ENCODE assay signal across 17 cellular contexts in the genomic region with DNA sequence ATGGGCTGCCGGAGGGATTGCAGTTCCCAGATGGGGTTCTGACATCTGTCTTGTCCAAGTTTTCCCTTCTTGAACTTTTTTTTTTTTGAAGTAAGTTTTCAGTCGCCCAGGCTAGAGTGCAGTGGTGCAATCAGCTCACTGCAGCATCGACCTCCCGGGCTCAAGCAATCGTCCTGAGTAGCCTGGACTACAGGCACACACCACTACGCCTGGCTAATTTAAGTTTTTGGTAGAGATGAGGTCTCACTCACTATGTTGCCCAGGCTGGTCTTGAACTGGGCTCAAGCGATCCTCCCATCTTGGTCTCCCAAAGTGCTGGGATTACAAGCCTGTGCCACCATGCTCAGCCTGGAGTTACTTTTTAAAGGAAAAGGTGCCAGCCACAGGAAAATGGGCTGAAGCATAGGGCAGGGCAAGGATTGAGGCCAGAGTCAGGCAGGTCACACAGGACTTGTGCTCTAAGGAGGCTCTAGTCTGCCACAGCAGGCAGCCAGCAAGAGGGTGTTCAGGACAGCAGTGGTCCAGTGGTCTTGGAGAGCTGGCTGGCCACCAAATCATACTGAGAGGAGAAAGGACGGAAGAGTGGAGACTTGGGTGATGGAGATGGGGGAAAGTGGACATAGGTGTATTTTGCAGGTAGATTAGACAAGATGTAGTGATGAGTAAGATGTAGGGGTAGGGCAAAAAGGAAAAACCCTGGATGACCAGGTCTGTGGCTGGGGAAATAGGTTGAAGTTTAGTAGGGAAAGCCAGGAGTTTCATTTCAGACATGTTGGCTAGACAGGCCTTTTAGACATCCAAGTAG. TPM values are rescaled to one million over a fixed set of nuclear protein-coding genes. Genes with fewer than 3 reads are reported as not detected.
DNase-seq lines count a peak whose midpoint lies in the region; ATAC-seq, FAIRE-seq and TF ChIP-seq lines count a peak whose summit lies in the region.
"Had no signal": no experiment of that assay in that cellular context is flagged by ENCODE, and none has a peak within 500 bp of the region (broad histone marks: within the 10 kb centered on the region; RNA-seq: fewer than 3 reads in every experiment).

No MANE protein-coding gene starts in this region.

- CTCF ChIA-PET in K562 (lab: Yijun Ruan, JAX; ENCODE audit: low intra/inter-chr PET ratio): no interaction called here

- H3K27me3 ChIP-seq in K562 (ENCODE audit: control insufficient read depth in 2 of 2, insufficient read depth in 2 of 2, low read length in 2 of 2): no peaks in the 10 kb centered on the region

- peak; percentile 31 for ATAC-seq in stimulated activated naive CD8-positive, alpha-beta T cell treated with anti-CD3 and anti-CD28 coated beads, Interleukin-15, amount 100 ng/mL, for 72 hours
- no peak for ATAC-seq in stimulated activated naive CD8-positive, alpha-beta T cell treated with anti-CD3 and anti-CD28 coated beads, Interleukin-15, Interleukin-2, amounts not matched to agents 100 U/mL and 50 U/mL, for 24 hours
- ATAC-seq in K562 (peak; percentile 57), GM21786 (IDR thresholded peaks at IDR 0.05; ENCODE audit: unreplicated experiment) (no peak)
- ATAC-seq in stimulated activated effector memory CD8-positive, alpha-beta T cell treated with anti-CD3 and anti-CD28 coated beads, Interleukin-12 subunit alpha, Interleukin-12 subunit beta, amount 100 ng/mL, for 72 hours: no peak
- no peak for ATAC-seq in activated T-cell treated with anti-CD3 and anti-CD28 coated beads, Interleukin-2, amount 50 U/mL, for 72 hours (replicated peaks in 1 of 2)

- no peaks in the 10 kb centered on the region for H3K79me2 ChIP-seq in K562 (ENCODE audit: control insufficient read depth, insufficient read depth, low read length)

- intact Hi-C loops in K562 (cut with micrococcal nuclease): no loop called here

- H3K9me3 Mint-ChIP-seq in stimulated activated naive CD8-positive, alpha-beta T cell treated with anti-CD3 and anti-CD28 coated beads, Interleukin-15, amount 100 ng/mL, for 72 hours: no peaks in the 10 kb centered on the region
- H3K9me3 Mint-ChIP-seq in stimulated activated effector memory CD8-positive, alpha-beta T cell treated with anti-CD3 and anti-CD28 coated beads, Interleukin-12 subunit alpha, Interleukin-12 subunit beta, amount 100 ng/mL, for 72 hours: no peaks in the 10 kb centered on the region
- no peaks in the 10 kb centered on the region for H3K9me3 Mint-ChIP-seq in activated T-cell treated with anti-CD3 and anti-CD28 coated beads, Interleukin-2, amount 50 U/mL, for 72 hours
- H3K9me3 Mint-ChIP-seq: CD4-positive, CD25-positive, alpha-beta regulatory T cell; H9; HFFc6 had no signal

- H3K4me1 Mint-ChIP-seq in stimulated activated naive CD8-positive, alpha-beta T cell treated with anti-CD3 and anti-CD28 coated beads, Interleukin-15, amount 100 ng/mL, for 72 hours: peaks cover 26% of the 10 kb centered on the region
- peaks cover 34% of the 10 kb centered on the region for H3K4me1 Mint-ChIP-seq in stimulated activated effector memory CD8-positive, alpha-beta T cell treated with anti-CD3 and anti-CD28 coated beads, Interleukin-12 subunit alpha, Interleukin-12 subunit beta, amount 100 ng/mL, for 72 hours
- peaks cover 20% of the 10 kb centered on the region for H3K4me1 Mint-ChIP-seq in activated T-cell treated with anti-CD3 and anti-CD28 coated beads, Interleukin-2, amount 50 U/mL, for 72 hours (ENCODE audit: low read depth)
- H3K4me1 Mint-ChIP-seq: H9 had no signal

- H3K27me3 Mint-ChIP-seq in stimulated activated naive CD8-positive, alpha-beta T cell treated with anti-CD3 and anti-CD28 coated beads, Interleukin-15, amount 100 ng/mL, for 72 hours: peaks cover 14% of the 10 kb centered on the region
- peaks cover 15% of the 10 kb centered on the region for H3K27me3 Mint-ChIP-seq in activated T-cell treated with anti-CD3 and anti-CD28 coated beads, Interleukin-2, amount 50 U/mL, for 72 hours (ENCODE audit: low read depth)

- H3K4me2 ChIP-seq in K562 (ENCODE audit: insufficient read depth, low read length): no peak overlapping the region
- H3K4me2 ChIP-seq: BLaER1 had no signal

- H3K9ac ChIP-seq in K562 (ENCODE audit: insufficient read depth in 1 of 2, low read depth in 2 of 2, low read length in 2 of 2): no peak overlapping the region
- H3K9ac ChIP-seq: BLaER1 had no signal

- H3K4me3 ChIP-seq in K562: no peak overlapping the region
- H3K4me3 ChIP-seq: BLaER1 had no signal

- H3K4me1 ChIP-seq in K562 (replicated peaks in 1 of 2; ENCODE audit: control insufficient read depth in 2 of 2, insufficient read depth in 2 of 2, low read length in 2 of 2): no peaks in the 10 kb centered on the region

- TF ChIP-seq POLR2A in K562 (conservative IDR thresholded peaks at IDR 0.05): no peak; the same call in 1 of the 2 replicates

- TF ChIP-seq CTCF in K562 (IDR thresholded peaks at IDR 0.05 in 2 of 3, conservative IDR thresholded peaks at IDR 0.05 in 1 of 3; ENCODE audit: insufficient read depth in 2 of 3, low read depth in 1 of 3, low read length in 3 of 3): no peak

- peaks cover 55% of the 10 kb centered on the region for H3K36me3 Mint-ChIP-seq in stimulated activated effector memory CD8-positive, alpha-beta T cell treated with anti-CD3 and anti-CD28 coated beads, Interleukin-12 subunit alpha, Interleukin-12 subunit beta, amount 100 ng/mL, for 72 hours
- peaks cover 8 to 11% of the 10 kb centered on the region in 2 donors for H3K36me3 Mint-ChIP-seq in activated T-cell treated with anti-CD3 and anti-CD28 coated beads, Interleukin-2, amount 50 U/mL, for 72 hours (ENCODE audit: insufficient read depth in 2 of 2)

- no peak for DNase-seq in stimulated activated naive CD8-positive, alpha-beta T cell treated with anti-CD3 and anti-CD28 coated beads, Interleukin-15, amount 100 ng/mL, for 72 hours
- no peak for DNase-seq in stimulated activated naive CD8-positive, alpha-beta T cell treated with anti-CD3 and anti-CD28 coated beads, Interleukin-15, Interleukin-2, amounts not matched to agents 100 U/mL and 50 U/mL, for 24 hours
- no peak for DNase-seq in K562 (ENCODE audit: extremely low read depth in 1 of 4, low spot score in 3 of 4)
- DNase-seq in stimulated activated effector memory CD8-positive, alpha-beta T cell treated with anti-CD3 and anti-CD28 coated beads, Interleukin-12 subunit alpha, Interleukin-12 subunit beta, amount 100 ng/mL, for 72 hours (ENCODE audit: low spot score in 2 of 2): no peak
- DNase-seq in activated T-cell treated with anti-CD3 and anti-CD28 coated beads, Interleukin-2, amount 50 U/mL, for 72 hours: no peak
- DNase-seq in germinal center (ENCODE audit: low spot score): no peak
- DNase-seq: 8988T; AML-193; CD4-positive, CD25-positive, alpha-beta regulatory T cell; DMS53; GOT3; H9; HFFc6 had no signal

- no peak for TF ChIP-seq EP300 in K562 (IDR thresholded peaks at IDR 0.05; ENCODE audit: low read length)

- no peaks in the 10 kb centered on the region for H3K9me3 ChIP-seq in K562 (replicated peaks; ENCODE audit: control insufficient read depth, insufficient read depth, low read depth, low read length)
- H3K9me3 ChIP-seq: BLaER1 had no signal

- H3K27ac Mint-ChIP-seq in stimulated activated naive CD8-positive, alpha-beta T cell treated with anti-CD3 and anti-CD28 coated beads, Interleukin-15, amount 100 ng/mL, for 72 hours: no peak overlapping the region
- H3K27ac Mint-ChIP-seq in stimulated activated effector memory CD8-positive, alpha-beta T cell treated with anti-CD3 and anti-CD28 coated beads, Interleukin-12 subunit alpha, Interleukin-12 subunit beta, amount 100 ng/mL, for 72 hours: peak overlapping the region; percentile 1
- no peak overlapping the region for H3K27ac Mint-ChIP-seq in activated T-cell treated with anti-CD3 and anti-CD28 coated beads, Interleukin-2, amount 50 U/mL, for 72 hours
- H3K27ac Mint-ChIP-seq: CD4-positive, CD25-positive, alpha-beta regulatory T cell; HFFc6 had no signal

- 71% methylated on average over 7 of the region's 8 CpGs for WGBS in K562 (ENCODE audit: insufficient coverage, low coverage, missing lambda C conversion rate)

- no peak overlapping the region for H3K27ac ChIP-seq in K562 (ENCODE audit: extremely low read depth, low read depth, low read length)
- H3K27ac ChIP-seq: BLaER1 had no signal

- no peaks in the 10 kb centered on the region; the same call in 1 of the 2 replicates for H4K20me1 ChIP-seq in K562 (replicated peaks; ENCODE audit: control insufficient read depth, insufficient read depth, low read length)

- POLR2A ChIA-PET in K562 (lab: Yijun Ruan, JAX): interaction anchor here (3.1 kb wide), 1 partner anchor 12 kb away, joined by 18 read pairs; no protein-coding TSS in a partner anchor

- no peak overlapping the region for H3K4me3 Mint-ChIP-seq in stimulated activated naive CD8-positive, alpha-beta T cell treated with anti-CD3 and anti-CD28 coated beads, Interleukin-15, amount 100 ng/mL, for 72 hours
- no peak overlapping the region for H3K4me3 Mint-ChIP-seq in stimulated activated effector memory CD8-positive, alpha-beta T cell treated with anti-CD3 and anti-CD28 coated beads, Interleukin-12 subunit alpha, Interleukin-12 subunit beta, amount 100 ng/mL, for 72 hours
- no peak overlapping the region for H3K4me3 Mint-ChIP-seq in activated T-cell treated with anti-CD3 and anti-CD28 coated beads, Interleukin-2, amount 50 U/mL, for 72 hours
- H3K4me3 Mint-ChIP-seq: CD4-positive, CD25-positive, alpha-beta regulatory T cell; H9; HFFc6 had no signal

- H3K36me3 ChIP-seq in K562 (ENCODE audit: control insufficient read depth, insufficient read depth, low read length): peaks cover 42% of the 10 kb centered on the region; the same call in 2 of the 3 replicates

- no peak overlapping the region for H2AFZ ChIP-seq in K562 (ENCODE audit: low read depth, low read length)

- in situ Hi-C loops in K562 (cut with MboI): no loop called here

- H3K9me1 ChIP-seq in K562 (ENCODE audit: control insufficient read depth, insufficient read depth, low read length): no peaks in the 10 kb centered on the region

- no TSS peak for BruUV-seq in K562 (replicated peaks; lab: Mats Ljungman, UMichigan)

- FAIRE-seq in K562 (lab: Jason Lieb, UNC): no peak
- FAIRE-seq: GM18507, HTR-8/SVneo had no signal

- no peak for TF ChIP-seq RAD21 in K562 (CRISPR knock-in tag; conservative IDR thresholded peaks at IDR 0.05 in 1 of 2, IDR thresholded peaks at IDR 0.05 in 1 of 2)

RNA-seq across cellular contexts. Expression of gene PODXL2, which starts 6.0 kb away (rescaled TPM):
- total RNA-seq in K562 (2011; cell fraction: chromatin; rRNA removed; ENCODE audit: low replicate concordance): 17.2 and 34.9 TPM in 2 replicates
- total RNA-seq in K562 (2011; cell fraction: nucleolus; rRNA removed): 47.0 and 49.4 TPM in 2 replicates
- total RNA-seq in K562 (2011; cell fraction: nucleoplasm; rRNA removed): 23.7 and 31.7 TPM in 2 replicates
- total RNA-seq in K562 (2014; rRNA removed): 52.5 and 59.1 TPM in 2 replicates
- total RNA-seq in K562 (2014; rRNA removed; fragmentation: Illumina TruSeq; extraction: Trizol): 16.1 TPM in 2 replicates
- 21.9 and 22.3 TPM in 2 replicates for total RNA-seq in K562 (2015; rRNA removed; fragmentation: Illumina TruSeq; extraction: Trizol)
- total RNA-seq in K562 (2021): 39.6 and 42.4 TPM in 2 replicates
- polyA plus RNA-seq in K562 (2011; rRNA removed): 19.2 and 20.3 TPM in 2 replicates
- 19.5 and 45.6 TPM in 2 replicates for polyA plus RNA-seq in K562 (2011; cell fraction: cytosol; rRNA removed)
- 22.1 and 37.7 TPM in 2 replicates for polyA plus RNA-seq in K562 (2011; cell fraction: nucleus; rRNA removed)
- 18.9 and 20.5 TPM in 2 replicates for polyA plus RNA-seq in K562 (2012)
- polyA plus RNA-seq in K562 (2014; fragmentation: Illumina TruSeq; extraction: Trizol): 22.1 and 27.7 TPM in 2 replicates
- under 1 TPM; 0.03 to 0.07 TPM for polyA plus RNA-seq in K562 (2014; fragmentation: Nextera tagmentation; extraction: Ambion mirVana)
- polyA plus RNA-seq in K562 (2014; rRNA removed): 49.0 and 50.3 TPM in 2 replicates
- 12.9 and 14.7 TPM in 2 replicates for polyA minus RNA-seq in K562 (2011; rRNA and poly(A)+ RNA removed)
- polyA minus RNA-seq in K562 (2011; cell fraction: cytosol; rRNA and poly(A)+ RNA removed): 16.8 and 18.6 TPM in 2 replicates
- polyA minus RNA-seq in K562 (2011; cell fraction: nucleus; rRNA and poly(A)+ RNA removed): 9.6 and 11.8 TPM in 2 replicates
- total RNA-seq in activated T-cell treated with anti-CD3 and anti-CD28 coated beads, Interleukin-2, amount 50 U/mL, for 72 hours: 1 to 10 TPM in 1 of 2 donors, under 1 TPM in 1; 0.14 to 1.4 TPM

RNA-seq across cellular contexts. Expression of gene MCM2, which starts 24.8 kb away (rescaled TPM):
- total RNA-seq in K562 (2011; cell fraction: chromatin; rRNA removed; ENCODE audit: low replicate concordance): 47.8 and 103 TPM in 2 replicates
- total RNA-seq in K562 (2011; cell fraction: nucleolus; rRNA removed): 73.3 and 75.2 TPM in 2 replicates
- total RNA-seq in K562 (2011; cell fraction: nucleoplasm; rRNA removed): 58.3 and 58.7 TPM in 2 replicates
- total RNA-seq in K562 (2014; rRNA removed): 114 and 127 TPM in 2 replicates
- total RNA-seq in K562 (2014; rRNA removed; fragmentation: Illumina TruSeq; extraction: Trizol): 42.8 and 53.3 TPM in 2 replicates
- 74.8 and 78.4 TPM in 2 replicates for total RNA-seq in K562 (2015; rRNA removed; fragmentation: Illumina TruSeq; extraction: Trizol)
- 132 and 139 TPM in 2 replicates for total RNA-seq in K562 (2021)
- 85.3 and 107 TPM in 2 replicates for polyA plus RNA-seq in K562 (2011; rRNA removed)
- polyA plus RNA-seq in K562 (2011; cell fraction: cytosol; rRNA removed): 111 and 139 TPM in 2 replicates
- polyA plus RNA-seq in K562 (2011; cell fraction: nucleus; rRNA removed): 97.8 and 104 TPM in 2 replicates
- polyA plus RNA-seq in K562 (2012): 69.7 and 85.9 TPM in 2 replicates
- polyA plus RNA-seq in K562 (2014; fragmentation: Illumina TruSeq; extraction: Trizol): 67.5 and 83.1 TPM in 2 replicates
- polyA plus RNA-seq in K562 (2014; fragmentation: Nextera tagmentation; extraction: Ambion mirVana): 1 to 10 TPM; 5.8 to 5.9 TPM
- 76.5 and 83.7 TPM in 2 replicates for polyA plus RNA-seq in K562 (2014; rRNA removed)
- polyA minus RNA-seq in K562 (2011; rRNA and poly(A)+ RNA removed): 93.0 and 140 TPM in 2 replicates
- 127 and 131 TPM in 2 replicates for polyA minus RNA-seq in K562 (2011; cell fraction: cytosol; rRNA and poly(A)+ RNA removed)
- polyA minus RNA-seq in K562 (2011; cell fraction: nucleus; rRNA and poly(A)+ RNA removed): 35.5 and 49.1 TPM in 2 replicates
- 100 to 1,000 TPM; 122 to 219 TPM for total RNA-seq in activated T-cell treated with anti-CD3 and anti-CD28 coated beads, Interleukin-2, amount 50 U/mL, for 72 hours

RNA-seq across cellular contexts. Expression of gene TPRA1, which starts 32.4 kb away (rescaled TPM):
- total RNA-seq in K562 (2011; cell fraction: chromatin; rRNA removed; ENCODE audit: low replicate concordance): 9.3 and 35.1 TPM in 2 replicates
- 40.4 and 44.2 TPM in 2 replicates for total RNA-seq in K562 (2011; cell fraction: nucleolus; rRNA removed)
- total RNA-seq in K562 (2011; cell fraction: nucleoplasm; rRNA removed): 25.4 and 30.3 TPM in 2 replicates
- 18.6 and 23.2 TPM in 2 replicates for total RNA-seq in K562 (2014; rRNA removed)
- total RNA-seq in K562 (2014; rRNA removed; fragmentation: Illumina TruSeq; extraction: Trizol): 3.7 and 7.3 TPM in 2 replicates
- 9.2 and 10.3 TPM in 2 replicates for total RNA-seq in K562 (2015; rRNA removed; fragmentation: Illumina TruSeq; extraction: Trizol)
- 19.4 and 21.5 TPM in 2 replicates for total RNA-seq in K562 (2021)
- polyA plus RNA-seq in K562 (2011; rRNA removed): 13.9 and 18.2 TPM in 2 replicates
- 26.2 and 45.0 TPM in 2 replicates for polyA plus RNA-seq in K562 (2011; cell fraction: cytosol; rRNA removed)
- polyA plus RNA-seq in K562 (2011; cell fraction: nucleus; rRNA removed): 43.6 and 57.3 TPM in 2 replicates
- 14.2 and 17.5 TPM in 2 replicates for polyA plus RNA-seq in K562 (2012)
- polyA plus RNA-seq in K562 (2014; fragmentation: Illumina TruSeq; extraction: Trizol): 11.1 and 13.2 TPM in 2 replicates
- 1 to 10 TPM in 1 of 2 experiments, under 1 TPM in 1; 0.66 to 1.4 TPM for polyA plus RNA-seq in K562 (2014; fragmentation: Nextera tagmentation; extraction: Ambion mirVana)
- polyA plus RNA-seq in K562 (2014; rRNA removed): 16.7 and 19.5 TPM in 2 replicates
- 7.6 and 11.4 TPM in 2 replicates for polyA minus RNA-seq in K562 (2011; rRNA and poly(A)+ RNA removed)
- polyA minus RNA-seq in K562 (2011; cell fraction: cytosol; rRNA and poly(A)+ RNA removed): 9.7 and 14.2 TPM in 2 replicates
- 9.0 and 15.6 TPM in 2 replicates for polyA minus RNA-seq in K562 (2011; cell fraction: nucleus; rRNA and poly(A)+ RNA removed)
- total RNA-seq in activated T-cell treated with anti-CD3 and anti-CD28 coated beads, Interleukin-2, amount 50 U/mL, for 72 hours: 10 to 100 TPM; 31.1 to 39.0 TPM

RNA-seq across cellular contexts. Expression of gene ABTB1, which starts 49.8 kb away (rescaled TPM):
- 7.7 and 16.8 TPM in 2 replicates for total RNA-seq in K562 (2011; cell fraction: chromatin; rRNA removed; ENCODE audit: low replicate concordance)
- 13.7 and 16.5 TPM in 2 replicates for total RNA-seq in K562 (2011; cell fraction: nucleolus; rRNA removed)
- 6.9 and 9.3 TPM in 2 replicates for total RNA-seq in K562 (2011; cell fraction: nucleoplasm; rRNA removed)
- total RNA-seq in K562 (2014; rRNA removed): 0.68 and 1.0 TPM in 2 replicates
- total RNA-seq in K562 (2014; rRNA removed; fragmentation: Illumina TruSeq; extraction: Trizol): 0.25 and 0.26 TPM in 2 replicates
- total RNA-seq in K562 (2015; rRNA removed; fragmentation: Illumina TruSeq; extraction: Trizol): 0.29 and 0.30 TPM in 2 replicates
- 1.6 and 1.9 TPM in 2 replicates for total RNA-seq in K562 (2021)
- polyA plus RNA-seq in K562 (2011; rRNA removed): 1.2 and 1.7 TPM in 2 replicates
- polyA plus RNA-seq in K562 (2011; cell fraction: cytosol; rRNA removed): 1.3 and 2.5 TPM in 2 replicates
- 14.3 and 22.2 TPM in 2 replicates for polyA plus RNA-seq in K562 (2011; cell fraction: nucleus; rRNA removed)
- polyA plus RNA-seq in K562 (2012): 1.7 and 6.1 TPM in 2 replicates
- polyA plus RNA-seq in K562 (2014; fragmentation: Illumina TruSeq; extraction: Trizol): 0.42 and 1.1 TPM in 2 replicates
- under 1 TPM in 1 of 2 experiments, not detected in 1; 0.04 TPM for polyA plus RNA-seq in K562 (2014; fragmentation: Nextera tagmentation; extraction: Ambion mirVana)
- 1.4 and 2.3 TPM in 2 replicates for polyA plus RNA-seq in K562 (2014; rRNA removed)
- 0.60 and 0.95 TPM in 2 replicates for polyA minus RNA-seq in K562 (2011; rRNA and poly(A)+ RNA removed)
- polyA minus RNA-seq in K562 (2011; cell fraction: cytosol; rRNA and poly(A)+ RNA removed): 1.0 and 2.4 TPM in 2 replicates
- 4.1 and 5.9 TPM in 2 replicates for polyA minus RNA-seq in K562 (2011; cell fraction: nucleus; rRNA and poly(A)+ RNA removed)
- total RNA-seq in activated T-cell treated with anti-CD3 and anti-CD28 coated beads, Interleukin-2, amount 50 U/mL, for 72 hours: 10 to 100 TPM; 24.1 to 27.0 TPM

Comparison
In these comparisons a context has a peak if more than half of its experiments do, and no peak if none do; other contexts are left out.
1. ATAC-seq: peak in stimulated activated naive CD8-positive, alpha-beta T cell treated with anti-CD3 and anti-CD28 coated beads, Interleukin-15, amount 100 ng/mL, for 72 hours (single experiment) and K562 (single experiment); none in stimulated activated naive CD8-positive, alpha-beta T cell treated with anti-CD3 and anti-CD28 coated beads, Interleukin-15, Interleukin-2, amounts not matched to agents 100 U/mL and 50 U/mL, for 24 hours (single experiment), stimulated activated effector memory CD8-positive, alpha-beta T cell treated with anti-CD3 and anti-CD28 coated beads, Interleukin-12 subunit alpha, Interleukin-12 subunit beta, amount 100 ng/mL, for 72 hours (single experiment), activated T-cell treated with anti-CD3 and anti-CD28 coated beads, Interleukin-2, amount 50 U/mL, for 72 hours (0 of 2) and GM21786 (single experiment).
2. RNA of gene PODXL2, which starts 6.0 kb away (total RNA-seq): 16.1 to 59.1 TPM in K562; 0.14 to 1.4 TPM in activated T-cell treated with anti-CD3 and anti-CD28 coated beads, Interleukin-2, amount 50 U/mL, for 72 hours; every median in the first group is over 4 times any median in the second.